Comparison of ENCODE assay signal across 11 cellular contexts in genomic region chr17:48051278-48051677, GRCh38. TPM values are rescaled to one million over a fixed set of nuclear protein-coding genes. Genes with fewer than 3 reads are reported as not detected.
A peak's percentile ranks its signal among the peaks of the same experiment; 100 is the strongest.
DNase-seq lines count a peak whose midpoint lies in the region; ATAC-seq, FAIRE-seq and TF ChIP-seq lines count a peak whose summit lies in the region.
"Had no signal": no experiment of that assay in that cellular context is flagged by ENCODE, and none has a peak within 500 bp of the region (broad histone marks: within the 10 kb centered on the region; RNA-seq: fewer than 3 reads in every experiment).

No MANE protein-coding gene starts in this region.

- 86% methylated on average over 10 of the region's 10 CpGs for WGBS in HepG2 (ENCODE audit: low lambda C conversion rate)

- H3K4me1 ChIP-seq in HepG2 (ENCODE audit: insufficient read depth, low read length): peaks cover 75% of the 10 kb centered on the region

- POLR2A ChIA-PET in HepG2 (lab: Yijun Ruan, JAX): no interaction called here

- H4K20me1 ChIP-seq in HepG2 (ENCODE audit: insufficient read depth, low read length): peaks cover 45% of the 10 kb centered on the region

- no peak for ATAC-seq in HepG2

- peak overlapping the region; percentile 48 for H3K4me3 Mint-ChIP-seq in activated CD4-positive, alpha-beta T cell treated with anti-CD3 and anti-CD28 coated beads, Interleukin-2, amount 10 ng/mL, durations not matched to agents 24 days and 14 days

- no peak for TF ChIP-seq RAD21 in HepG2 (CRISPR knock-in tag; IDR thresholded peaks at IDR 0.05)

- TF ChIP-seq EP300 in HepG2 (IDR thresholded peaks at IDR 0.05; ENCODE audit: low read depth in 2 of 2, low read length in 2 of 2) (no peak), HepG2 (CRISPR knock-in tag; IDR thresholded peaks at IDR 0.05; ENCODE audit: borderline replicate concordance) (no peak)

- no peak for TF ChIP-seq POLR2A in HepG2 (IDR thresholded peaks at IDR 0.05; ENCODE audit: insufficient read depth in 1 of 2, low read depth in 2 of 2, low read length in 2 of 2)

- H3K27ac ChIP-seq in HepG2 (ENCODE audit: extremely low read length, insufficient read depth, low read length): peak overlapping the region; percentile 83
- peak overlapping the region; percentile 87 for H3K27ac ChIP-seq in temporal lobe (ENCODE audit: low read depth, low read length)

- H3K36me3 ChIP-seq in HepG2 (replicated peaks in 1 of 2; ENCODE audit: control insufficient read depth in 1 of 2, insufficient read depth in 2 of 2, low read length in 2 of 2): peaks cover 19 to 56% of the 10 kb centered on the region in 2 experiments

- no peaks in the 10 kb centered on the region for H3K27me3 Mint-ChIP-seq in activated CD4-positive, alpha-beta T cell treated with anti-CD3 and anti-CD28 coated beads, Interleukin-2, amount 10 ng/mL, durations not matched to agents 24 days and 14 days

- no peak overlapping the region for H2AFZ ChIP-seq in HepG2 (ENCODE audit: low read length)

- CTCF ChIA-PET in HepG2 (lab: Yijun Ruan, JAX; ENCODE audit: low intra/inter-chr PET ratio, low total read pairs): interaction anchor here (1.1 kb wide), 1 partner anchor 23 kb away, joined by 3 read pairs; no protein-coding TSS in a partner anchor

- no peaks in the 10 kb centered on the region; a peak in 1 of 5 replicates for H3K27me3 ChIP-seq in HepG2 (ENCODE audit: control insufficient read depth in 1 of 2, insufficient read depth in 2 of 2, low read length in 2 of 2)

- no TSS peak for BruUV-seq in HepG2 (replicated peaks; lab: Mats Ljungman, UMichigan)

- peaks cover 57% of the 10 kb centered on the region for H3K4me1 Mint-ChIP-seq in activated CD4-positive, alpha-beta T cell treated with anti-CD3 and anti-CD28 coated beads, Interleukin-2, amount 10 ng/mL, durations not matched to agents 24 days and 14 days

- no peaks in the 10 kb centered on the region for H3K9me3 Mint-ChIP-seq in activated CD4-positive, alpha-beta T cell treated with anti-CD3 and anti-CD28 coated beads, Interleukin-2, amount 10 ng/mL, durations not matched to agents 24 days and 14 days

- FAIRE-seq in HepG2 (lab: Jason Lieb, UNC): no peak

- no peaks in the 10 kb centered on the region for H3K9me3 ChIP-seq in HepG2 (ENCODE audit: low read length)

- intact Hi-C loops in activated CD4-positive, alpha-beta T cell treated with anti-CD3 and anti-CD28 coated beads, Interleukin-2, amount 10 ng/mL, durations not matched to agents 24 days and 14 days (cut with micrococcal nuclease): no loop called here
- intact Hi-C loops in HepG2 (cut with micrococcal nuclease; ENCODE audit: unreplicated experiment): no loop called here

- no peak for DNase-seq in activated CD4-positive, alpha-beta T cell treated with anti-CD3 and anti-CD28 coated beads, Interleukin-2, amount 10 ng/mL, durations not matched to agents 24 days and 14 days
- no peak for DNase-seq in activated CD4-positive, alpha-beta T cell treated with anti-CD3 and anti-CD28 coated beads, Interleukin-2, amount 50 U/mL, for 1 hour
- DNase-seq in astrocyte of the spinal cord (ENCODE audit: low read depth, low spot score): no peak
- DNase-seq in HepG2 (ENCODE audit: low spot score): no peak
- DNase-seq in kidney glomerular epithelial cell (lab: John Stamatoyannopoulos, UW): no peak
- DNase-seq in NK-92 treated with Interleukin-12 subunit alpha and Interleukin-12 subunit beta, amount 100 ng/mL, for 24 hours (lab: John Stamatoyannopoulos, UW): no peak
- DNase-seq in AG08395 (ENCODE audit: low spot score): no peak
- DNase-seq: activated CD4-positive, CD25-positive, alpha-beta regulatory T cell; AML-193; MV-4-11 had no signal

- H3K4me3 ChIP-seq in astrocyte of the spinal cord (ENCODE audit: low read depth, low read length): peak overlapping the region; percentile 22
- peak overlapping the region in 2 of 3 experiments; percentile 19 to 53; a peak in 4 of 6 replicates for H3K4me3 ChIP-seq in HepG2 (replicated peaks in 1 of 3; ENCODE audit: insufficient read depth in 1 of 3, low read depth in 2 of 3, low read length in 3 of 3)

- peak overlapping the region; percentile 4 for H3K27ac Mint-ChIP-seq in activated CD4-positive, alpha-beta T cell treated with anti-CD3 and anti-CD28 coated beads, Interleukin-2, amount 10 ng/mL, durations not matched to agents 24 days and 14 days

- TF ChIP-seq CTCF in astrocyte of the spinal cord (IDR thresholded peaks at IDR 0.05; ENCODE audit: low read depth, low read length) (no peak), HepG2 (CRISPR knock-in tag; IDR thresholded peaks at IDR 0.05) (no peak)

- peak overlapping the region; percentile 71 for H3K9ac ChIP-seq in HepG2 (ENCODE audit: insufficient read depth, low read depth, low read length)

- in situ Hi-C loops in astrocyte of the spinal cord (cut with HindIII; ENCODE audit: low sequenced_read_pairs): no loop called here
- in situ Hi-C loops in HepG2 (cut with HindIII; ENCODE audit: extremely low pct_ligation_motif_present, low pct_unique_long_range_greater_than_20kb): no loop called here

- H3K79me2 ChIP-seq in HepG2 (ENCODE audit: insufficient read depth, low read length): peaks cover 53% of the 10 kb centered on the region

- peaks cover 47% of the 10 kb centered on the region for H3K36me3 Mint-ChIP-seq in activated CD4-positive, alpha-beta T cell treated with anti-CD3 and anti-CD28 coated beads, Interleukin-2, amount 10 ng/mL, durations not matched to agents 24 days and 14 days (ENCODE audit: low read depth)

- H3K4me2 ChIP-seq in HepG2 (ENCODE audit: low read depth, low read length): peak overlapping the region; percentile 93

RNA-seq across cellular contexts. Expression of gene NFE2L1, which starts 3.1 kb away (rescaled TPM):
- 85.2 and 93.1 TPM in 2 replicates for total RNA-seq in activated CD4-positive, alpha-beta T cell treated with anti-CD3 and anti-CD28 coated beads, Interleukin-2, amount 10 ng/mL, durations not matched to agents 24 days and 14 days
- total RNA-seq in HepG2 (2016; rRNA removed; fragmentation: Illumina TruSeq; extraction: Trizol): 53.7 and 67.0 TPM in 2 replicates
- 4.7 and 5.3 TPM in 2 replicates for total RNA-seq in HepG2 (2016; cell fraction: cytosol; rRNA removed; fragmentation: Illumina TruSeq; extraction: Trizol; ENCODE audit: low read depth)
- total RNA-seq in HepG2 (2016; cell fraction: insoluble cytoplasmic fraction; rRNA removed; fragmentation: Illumina TruSeq; extraction: Trizol): 48.3 and 75.7 TPM in 2 replicates
- 18.1 and 20.9 TPM in 2 replicates for total RNA-seq in HepG2 (2016; cell fraction: membrane; rRNA removed; fragmentation: Illumina TruSeq; extraction: Trizol)
- total RNA-seq in HepG2 (2016; cell fraction: nucleus; rRNA removed; fragmentation: Illumina TruSeq; extraction: Trizol): 60.7 and 74.8 TPM in 2 replicates
- 234 and 278 TPM in 2 replicates for polyA plus RNA-seq in HepG2 (2011; rRNA removed)
- polyA plus RNA-seq in HepG2 (2011; cell fraction: cytosol; rRNA removed): 165 and 176 TPM in 2 replicates
- polyA plus RNA-seq in HepG2 (2011; cell fraction: nucleus; rRNA removed): 160 and 175 TPM in 2 replicates
- polyA plus RNA-seq in HepG2 (2012): 180 and 241 TPM in 2 replicates
- 4.2 and 4.4 TPM in 2 replicates for polyA plus RNA-seq in HepG2 (2016; cell fraction: cytosol; fragmentation: Illumina TruSeq; extraction: Trizol; ENCODE audit: low read depth)
- polyA plus RNA-seq in HepG2 (2016; cell fraction: insoluble cytoplasmic fraction; fragmentation: Illumina TruSeq; extraction: Trizol; ENCODE audit: low read depth): 37.5 and 44.9 TPM in 2 replicates
- polyA plus RNA-seq in HepG2 (2016; cell fraction: membrane; fragmentation: Illumina TruSeq; extraction: Trizol; ENCODE audit: low read depth): 11.3 and 11.8 TPM in 2 replicates
- polyA plus RNA-seq in HepG2 (2016; cell fraction: nucleus; fragmentation: Illumina TruSeq; extraction: Trizol; ENCODE audit: insufficient read depth, low read depth): 92.7 and 103 TPM in 2 replicates
- 108 and 333 TPM in 2 replicates for polyA minus RNA-seq in HepG2 (2011; rRNA and poly(A)+ RNA removed; ENCODE audit: low replicate concordance)
- 114 and 124 TPM in 2 replicates for polyA minus RNA-seq in HepG2 (2011; cell fraction: cytosol; rRNA and poly(A)+ RNA removed)
- 57.3 and 65.6 TPM in 2 replicates for polyA minus RNA-seq in HepG2 (2011; cell fraction: nucleus; rRNA and poly(A)+ RNA removed)
- 33.2 TPM for total RNA-seq in temporal lobe

RNA-seq across cellular contexts. Expression of gene COPZ2, which starts 13.7 kb away (rescaled TPM):
- 4.4 and 4.5 TPM in 2 replicates for total RNA-seq in activated CD4-positive, alpha-beta T cell treated with anti-CD3 and anti-CD28 coated beads, Interleukin-2, amount 10 ng/mL, durations not matched to agents 24 days and 14 days
- 0.74 and 1.5 TPM in 2 replicates for total RNA-seq in HepG2 (2016; rRNA removed; fragmentation: Illumina TruSeq; extraction: Trizol)
- 0.81 and 1.5 TPM in 2 replicates for total RNA-seq in HepG2 (2016; cell fraction: cytosol; rRNA removed; fragmentation: Illumina TruSeq; extraction: Trizol; ENCODE audit: low read depth)
- total RNA-seq in HepG2 (2016; cell fraction: insoluble cytoplasmic fraction; rRNA removed; fragmentation: Illumina TruSeq; extraction: Trizol): 0.91 TPM in 1 of 2 replicates, not detected in the other
- total RNA-seq in HepG2 (2016; cell fraction: membrane; rRNA removed; fragmentation: Illumina TruSeq; extraction: Trizol): 0.96 and 1.8 TPM in 2 replicates
- 1.4 TPM in 1 of 2 replicates, not detected in the other for total RNA-seq in HepG2 (2016; cell fraction: nucleus; rRNA removed; fragmentation: Illumina TruSeq; extraction: Trizol)
- 0.48 and 0.61 TPM in 2 replicates for polyA plus RNA-seq in HepG2 (2011; rRNA removed)
- polyA plus RNA-seq in HepG2 (2011; cell fraction: cytosol; rRNA removed): 0.48 and 0.96 TPM in 2 replicates
- 0.68 and 0.90 TPM in 2 replicates for polyA plus RNA-seq in HepG2 (2011; cell fraction: nucleus; rRNA removed)
- polyA plus RNA-seq in HepG2 (2012): 0.63 and 1.8 TPM in 2 replicates
- 2.3 and 2.4 TPM in 2 replicates for polyA plus RNA-seq in HepG2 (2016; cell fraction: cytosol; fragmentation: Illumina TruSeq; extraction: Trizol; ENCODE audit: low read depth)
- 0.87 and 4.9 TPM in 2 replicates for polyA plus RNA-seq in HepG2 (2016; cell fraction: insoluble cytoplasmic fraction; fragmentation: Illumina TruSeq; extraction: Trizol; ENCODE audit: low read depth)
- 1.1 and 2.1 TPM in 2 replicates for polyA plus RNA-seq in HepG2 (2016; cell fraction: membrane; fragmentation: Illumina TruSeq; extraction: Trizol; ENCODE audit: low read depth)
- polyA plus RNA-seq in HepG2 (2016; cell fraction: nucleus; fragmentation: Illumina TruSeq; extraction: Trizol; ENCODE audit: insufficient read depth, low read depth): 2.4 TPM in 1 of 2 replicates, not detected in the other
- polyA minus RNA-seq in HepG2 (2011; rRNA and poly(A)+ RNA removed; ENCODE audit: low replicate concordance): 0.50 and 0.94 TPM in 2 replicates
- not detected in 2 replicates for polyA minus RNA-seq in HepG2 (2011; cell fraction: cytosol; rRNA and poly(A)+ RNA removed)
- 0.77 TPM in 1 of 2 replicates, not detected in the other for polyA minus RNA-seq in HepG2 (2011; cell fraction: nucleus; rRNA and poly(A)+ RNA removed)
- 2.0 TPM for total RNA-seq in temporal lobe

RNA-seq across cellular contexts. Expression of gene CBX1, which starts 50.0 kb away (rescaled TPM):
- 61.3 and 64.6 TPM in 2 replicates for total RNA-seq in activated CD4-positive, alpha-beta T cell treated with anti-CD3 and anti-CD28 coated beads, Interleukin-2, amount 10 ng/mL, durations not matched to agents 24 days and 14 days
- 108 and 143 TPM in 2 replicates for total RNA-seq in HepG2 (2016; rRNA removed; fragmentation: Illumina TruSeq; extraction: Trizol)
- 16.2 and 17.8 TPM in 2 replicates for total RNA-seq in HepG2 (2016; cell fraction: cytosol; rRNA removed; fragmentation: Illumina TruSeq; extraction: Trizol; ENCODE audit: low read depth)
- total RNA-seq in HepG2 (2016; cell fraction: insoluble cytoplasmic fraction; rRNA removed; fragmentation: Illumina TruSeq; extraction: Trizol): 108 and 140 TPM in 2 replicates
- 67.2 and 72.5 TPM in 2 replicates for total RNA-seq in HepG2 (2016; cell fraction: membrane; rRNA removed; fragmentation: Illumina TruSeq; extraction: Trizol)
- total RNA-seq in HepG2 (2016; cell fraction: nucleus; rRNA removed; fragmentation: Illumina TruSeq; extraction: Trizol): 42.1 and 47.3 TPM in 2 replicates
- 14.1 and 17.8 TPM in 2 replicates for polyA plus RNA-seq in HepG2 (2011; rRNA removed)
- 10.3 and 14.7 TPM in 2 replicates for polyA plus RNA-seq in HepG2 (2011; cell fraction: cytosol; rRNA removed)
- polyA plus RNA-seq in HepG2 (2011; cell fraction: nucleus; rRNA removed): 6.8 and 9.2 TPM in 2 replicates
- polyA plus RNA-seq in HepG2 (2012): 50.0 and 59.7 TPM in 2 replicates
- 17.9 and 19.4 TPM in 2 replicates for polyA plus RNA-seq in HepG2 (2016; cell fraction: cytosol; fragmentation: Illumina TruSeq; extraction: Trizol; ENCODE audit: low read depth)
- 155 TPM in 2 replicates for polyA plus RNA-seq in HepG2 (2016; cell fraction: insoluble cytoplasmic fraction; fragmentation: Illumina TruSeq; extraction: Trizol; ENCODE audit: low read depth)
- polyA plus RNA-seq in HepG2 (2016; cell fraction: membrane; fragmentation: Illumina TruSeq; extraction: Trizol; ENCODE audit: low read depth): 52.8 TPM in 2 replicates
- polyA plus RNA-seq in HepG2 (2016; cell fraction: nucleus; fragmentation: Illumina TruSeq; extraction: Trizol; ENCODE audit: insufficient read depth, low read depth): 70.7 and 71.8 TPM in 2 replicates
- polyA minus RNA-seq in HepG2 (2011; rRNA and poly(A)+ RNA removed; ENCODE audit: low replicate concordance): 6.5 and 6.7 TPM in 2 replicates
- polyA minus RNA-seq in HepG2 (2011; cell fraction: cytosol; rRNA and poly(A)+ RNA removed): 12.5 and 14.1 TPM in 2 replicates
- polyA minus RNA-seq in HepG2 (2011; cell fraction: nucleus; rRNA and poly(A)+ RNA removed): 9.0 and 9.3 TPM in 2 replicates
- total RNA-seq in temporal lobe: 89.5 TPM

RNA-seq across cellular contexts. Expression of gene SNX11, which starts 56.3 kb away (rescaled TPM):
- 33.3 and 34.9 TPM in 2 replicates for total RNA-seq in activated CD4-positive, alpha-beta T cell treated with anti-CD3 and anti-CD28 coated beads, Interleukin-2, amount 10 ng/mL, durations not matched to agents 24 days and 14 days
- 14.0 and 15.9 TPM in 2 replicates for total RNA-seq in HepG2 (2016; rRNA removed; fragmentation: Illumina TruSeq; extraction: Trizol)
- total RNA-seq in HepG2 (2016; cell fraction: cytosol; rRNA removed; fragmentation: Illumina TruSeq; extraction: Trizol; ENCODE audit: low read depth): 6.2 and 6.3 TPM in 2 replicates
- 13.8 and 15.9 TPM in 2 replicates for total RNA-seq in HepG2 (2016; cell fraction: insoluble cytoplasmic fraction; rRNA removed; fragmentation: Illumina TruSeq; extraction: Trizol)
- total RNA-seq in HepG2 (2016; cell fraction: membrane; rRNA removed; fragmentation: Illumina TruSeq; extraction: Trizol): 14.3 and 16.5 TPM in 2 replicates
- 11.5 and 12.4 TPM in 2 replicates for total RNA-seq in HepG2 (2016; cell fraction: nucleus; rRNA removed; fragmentation: Illumina TruSeq; extraction: Trizol)
- 12.9 and 14.0 TPM in 2 replicates for polyA plus RNA-seq in HepG2 (2011; rRNA removed)
- polyA plus RNA-seq in HepG2 (2011; cell fraction: cytosol; rRNA removed): 11.7 and 14.4 TPM in 2 replicates
- polyA plus RNA-seq in HepG2 (2011; cell fraction: nucleus; rRNA removed): 10.4 and 12.3 TPM in 2 replicates
- 9.6 and 9.7 TPM in 2 replicates for polyA plus RNA-seq in HepG2 (2012)
- 4.2 TPM in 2 replicates for polyA plus RNA-seq in HepG2 (2016; cell fraction: cytosol; fragmentation: Illumina TruSeq; extraction: Trizol; ENCODE audit: low read depth)
- 17.1 and 18.0 TPM in 2 replicates for polyA plus RNA-seq in HepG2 (2016; cell fraction: insoluble cytoplasmic fraction; fragmentation: Illumina TruSeq; extraction: Trizol; ENCODE audit: low read depth)
- polyA plus RNA-seq in HepG2 (2016; cell fraction: membrane; fragmentation: Illumina TruSeq; extraction: Trizol; ENCODE audit: low read depth): 11.9 and 13.2 TPM in 2 replicates
- polyA plus RNA-seq in HepG2 (2016; cell fraction: nucleus; fragmentation: Illumina TruSeq; extraction: Trizol; ENCODE audit: insufficient read depth, low read depth): 19.4 and 22.2 TPM in 2 replicates
- 14.4 and 17.8 TPM in 2 replicates for polyA minus RNA-seq in HepG2 (2011; rRNA and poly(A)+ RNA removed; ENCODE audit: low replicate concordance)
- polyA minus RNA-seq in HepG2 (2011; cell fraction: cytosol; rRNA and poly(A)+ RNA removed): 6.2 and 7.3 TPM in 2 replicates
- 11.1 and 12.1 TPM in 2 replicates for polyA minus RNA-seq in HepG2 (2011; cell fraction: nucleus; rRNA and poly(A)+ RNA removed)
- total RNA-seq in temporal lobe: 11.1 TPM
